1 cellular context compared by ENCODE assay signal in genomic region chr19:1503089-1503924, GRCh38.
TF ChIP-seq lines count a peak whose summit lies in the region.

No MANE protein-coding gene starts in this region.

TF ChIP-seq in K562, 482 proteins besides CTCF, POLR2A, EP300 and RAD21 (continued from another document and continues in another):
- TF ChIP-seq CHD7 (IDR thresholded peaks at IDR 0.05; ENCODE audit: low read depth, low read length) (no peak), SUPT5H (IDR thresholded peaks at IDR 0.05) (0 out of 2 replicates have a peak, but pooled peaks have one; percentile 59), POLR2H (tag; IDR thresholded peaks at IDR 0.05; ENCODE audit: low read depth) (no peak), ID3 (CRISPR knock-in tag; IDR thresholded peaks at IDR 0.05) (no peak), ID3 (tag; IDR thresholded peaks at IDR 0.05) (peak; percentile 43; the same call in 1 of the 2 replicates), CSDE1 (IDR thresholded peaks at IDR 0.05) (no peak), YBX1 (IDR thresholded peaks at IDR 0.05) (no peak), ZNF143 (CRISPR knock-in tag; IDR thresholded peaks at IDR 0.05) (no peak), CHD4 (IDR thresholded peaks at IDR 0.05; ENCODE audit: insufficient read depth, insufficient replicate concordance, low read depth, low read length, poor library complexity, severe bottlenecking) (no peak), DLX4 (CRISPR knock-in tag; IDR thresholded peaks at IDR 0.05) (no peak), TBL1XR1 (IDR thresholded peaks at IDR 0.05; ENCODE audit: low read length in 2 of 2) (no peak; a peak in 1 of 4 replicates), BMI1 (IDR thresholded peaks at IDR 0.05; ENCODE audit: low read length) (no peak), BRCA1 (IDR thresholded peaks at IDR 0.05) (no peak), BRCA1 (CRISPR knock-in tag; IDR thresholded peaks at IDR 0.05) (0 out of 2 replicates have a peak, but pooled peaks have one; percentile 51), KLF13 (tag; IDR thresholded peaks at IDR 0.05; ENCODE audit: borderline replicate concordance, low read depth) (0 out of 2 replicates have a peak, but pooled peaks have one; percentile 28), ZNF217 (CRISPR knock-in tag; IDR thresholded peaks at IDR 0.05) (no peak), MTA3 (IDR thresholded peaks at IDR 0.05; ENCODE audit: borderline replicate concordance) (peak; percentile 92), NBN (IDR thresholded peaks at IDR 0.05; ENCODE audit: low read depth) (no peak), JUND (IDR thresholded peaks at IDR 0.05; ENCODE audit: borderline replicate concordance, low read depth, low read length) (no peak), JUND (tag; IDR thresholded peaks at IDR 0.05; ENCODE audit: borderline replicate concordance, low read depth, low read length) (no peak; the same call in 2 of the 3 replicates), RBM15 (IDR thresholded peaks at IDR 0.05; ENCODE audit: insufficient read depth, low read length) (no peak), ZNF263 (CRISPR knock-in tag; IDR thresholded peaks at IDR 0.05; ENCODE audit: borderline replicate concordance) (peak; percentile 79; the same call in 1 of the 2 replicates), NCOR1 (IDR thresholded peaks at IDR 0.05) (no peak), JUN (IDR thresholded peaks at IDR 0.05; ENCODE audit: borderline replicate concordance, low read depth, low read length) (no peak; the same call in 1 of the 2 replicates), JUN (CRISPR knock-in tag; IDR thresholded peaks at IDR 0.05; ENCODE audit: borderline replicate concordance) (no peak), ESRRA (IDR thresholded peaks at IDR 0.05; ENCODE audit: borderline replicate concordance, low read depth) (peak; percentile 80), MYBL2 (IDR thresholded peaks at IDR 0.05; ENCODE audit: low read depth) (no peak), MYBL2 (CRISPR knock-in tag; IDR thresholded peaks at IDR 0.05; ENCODE audit: borderline replicate concordance) (no peak), ETV6 (IDR thresholded peaks at IDR 0.05; ENCODE audit: borderline replicate concordance in 1 of 2, low read depth in 2 of 2, low read length in 1 of 2) (no peak; a peak in 1 of 4 replicates), ETV6 (CRISPR knock-in tag; IDR thresholded peaks at IDR 0.05; ENCODE audit: borderline replicate concordance) (peak; percentile 70; the same call in 1 of the 2 replicates), POLR2G (IDR thresholded peaks at IDR 0.05; ENCODE audit: low read depth, low read length) (peak; percentile 89), ZNF644 (tag; IDR thresholded peaks at IDR 0.05; ENCODE audit: low read depth) (no peak), SNAPC5 (CRISPR knock-in tag; IDR thresholded peaks at IDR 0.05) (no peak), NR4A1 (CRISPR knock-in tag; IDR thresholded peaks at IDR 0.05) (no peak), NR4A1 (tag; IDR thresholded peaks at IDR 0.05) (peak; percentile 54; the same call in 1 of the 2 replicates), GTF2B (IDR thresholded peaks at IDR 0.05; ENCODE audit: extremely low read depth, insufficient read length) (no peak), ZNF124 (CRISPR knock-in tag; IDR thresholded peaks at IDR 0.05) (no peak), ZNF561 (CRISPR knock-in tag; conservative IDR thresholded peaks at IDR 0.05) (no peak), NCOA2 (IDR thresholded peaks at IDR 0.05; ENCODE audit: partially characterized antibody in 2 of 2) (no peak), USF2 (CRISPR knock-in tag; IDR thresholded peaks at IDR 0.05) (peak; percentile 65), STAG1 (CRISPR knock-in tag; IDR thresholded peaks at IDR 0.05; ENCODE audit: borderline replicate concordance) (no peak; the same call in 1 of the 2 replicates), ZNF512 (tag; IDR thresholded peaks at IDR 0.05) (no peak), CTBP1 (IDR thresholded peaks at IDR 0.05; ENCODE audit: borderline replicate concordance) (peak; percentile 60; the same call in 1 of the 2 replicates), SIN3B (IDR thresholded peaks at IDR 0.05; ENCODE audit: low read depth) (no peak), ARID3A (IDR thresholded peaks at IDR 0.05; ENCODE audit: borderline replicate concordance, low read depth, low read length) (no peak), HLTF (IDR thresholded peaks at IDR 0.05) (no peak), TEAD4 (IDR thresholded peaks at IDR 0.05; ENCODE audit: low read length) (no peak), TEAD4 (CRISPR knock-in tag; IDR thresholded peaks at IDR 0.05; ENCODE audit: borderline replicate concordance) (no peak), SRF (CRISPR knock-in tag; IDR thresholded peaks at IDR 0.05) (no peak)
